In the genomic region with DNA sequence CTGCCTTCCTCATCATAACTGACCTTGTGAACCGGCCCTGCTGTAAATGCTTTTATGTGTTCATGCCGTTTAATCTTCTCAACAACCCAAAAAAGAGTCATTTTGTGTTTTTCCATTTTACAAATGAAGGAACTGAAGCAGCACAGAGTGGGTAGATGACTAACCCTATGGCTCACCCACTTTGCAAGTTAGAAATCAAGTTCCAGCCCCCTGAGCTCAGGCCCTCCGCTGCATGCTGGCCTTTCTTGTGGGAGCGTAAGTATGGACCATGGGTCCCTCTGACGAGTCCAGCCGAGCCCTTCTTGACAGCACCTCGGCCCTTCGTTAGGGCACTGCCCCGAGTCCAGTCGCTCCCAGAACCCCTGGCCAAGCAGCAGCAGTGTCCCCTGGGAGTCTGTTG, we compare ENCODE assay signal across 27 cellular contexts.
"Had no signal": no experiment of that assay in that cellular context is flagged by ENCODE, and none has a peak within 500 bp of the region (broad histone marks: within the 10 kb centered on the region; RNA-seq: fewer than 3 reads in every experiment).

No MANE protein-coding gene starts in this region.

- H3K27ac ChIP-seq: adrenal gland, body of pancreas, SK-N-MC, WERI-Rb-1 had no signal

- H3K36me3 Mint-ChIP-seq: activated naive CD8-positive, alpha-beta T cell treated with anti-CD3 and anti-CD28 coated beads, Interleukin-2, amount 10 ng/mL, durations not matched to agents 7 days and 5 days; T-cell had no signal

- DNase-seq: activated CD4-positive, alpha-beta T cell treated with anti-CD3 and anti-CD28 coated beads for 4 hours; activated CD8-positive, alpha-beta memory T cell treated with anti-CD3 and anti-CD28 coated beads, Interleukin-2, amount 50 U/mL, for 4 hours; activated CD8-positive, alpha-beta T cell treated with anti-CD3 and anti-CD28 coated beads for 36 hours; activated naive CD4-positive, alpha-beta T cell treated with anti-CD3 and anti-CD28 coated beads, Interleukin-2, amount 50 U/mL, for 16 hours; activated naive CD8-positive, alpha-beta T cell treated with anti-CD3 and anti-CD28 coated beads, Interleukin-2, amount 10 ng/mL, durations not matched to agents 7 days and 5 days; activated T-cell treated with anti-CD3 and anti-CD28 coated beads, Interleukin-2, amount 50 U/mL, for 72 hours; adrenal gland; anterior cingulate cortex; body of pancreas; MV-4-11; NCI-H1092 treated with DMSO at 0.1 percent for 48 hours; NCI-H1417 treated with DMSO at 0.1 percent for 48 hours; NCI-H1694; NCI-H2029; NCI-H2107; NCI-H2171 treated with DMSO at 0.1 percent for 48 hours; NCI-H226; NCI-H526; NCI-H774; SIG-M5; T-cell; T-helper 2 cell; WERI-Rb-1 had no signal

- H3K36me3 ChIP-seq: adrenal gland, WERI-Rb-1 had no signal

- H3K27me3 ChIP-seq: adrenal gland, body of pancreas had no signal

- H3K4me3 Mint-ChIP-seq: activated CD8-positive, alpha-beta T cell treated with anti-CD3 and anti-CD28 coated beads for 36 hours; activated naive CD8-positive, alpha-beta T cell treated with anti-CD3 and anti-CD28 coated beads, Interleukin-2, amount 10 ng/mL, durations not matched to agents 7 days and 5 days; activated T-cell treated with anti-CD3 and anti-CD28 coated beads, Interleukin-2, amount 50 U/mL, for 72 hours; central memory CD8-positive, alpha-beta T cell; T-cell had no signal

- H3K27me3 Mint-ChIP-seq: activated CD8-positive, alpha-beta T cell treated with anti-CD3 and anti-CD28 coated beads for 36 hours; activated naive CD8-positive, alpha-beta T cell treated with anti-CD3 and anti-CD28 coated beads, Interleukin-2, amount 10 ng/mL, durations not matched to agents 7 days and 5 days had no signal

- H3K4me3 ChIP-seq: adrenal gland, body of pancreas, SK-N-MC had no signal

- H3K4me1 Mint-ChIP-seq: activated naive CD8-positive, alpha-beta T cell treated with anti-CD3 and anti-CD28 coated beads, Interleukin-2, amount 10 ng/mL, durations not matched to agents 7 days and 5 days; central memory CD8-positive, alpha-beta T cell; T-cell had no signal

- H3K27ac Mint-ChIP-seq: activated CD8-positive, alpha-beta T cell treated with anti-CD3 and anti-CD28 coated beads for 36 hours; activated naive CD8-positive, alpha-beta T cell treated with anti-CD3 and anti-CD28 coated beads, Interleukin-2, amount 10 ng/mL, durations not matched to agents 7 days and 5 days; activated T-cell treated with anti-CD3 and anti-CD28 coated beads, Interleukin-2, amount 50 U/mL, for 72 hours; activated T-helper 2 cell treated with anti-CD3 and anti-CD28 coated beads, Interferon-gamma antibody, Interleukin-2, Interleukin-4, amounts not matched to agents 10 μg/mL and 5 μg/mL and 100 μg/mL, durations not matched to agents 14 hours and 24 hours and 36 hours; T-cell had no signal

- H3K9me3 ChIP-seq: adrenal gland, body of pancreas had no signal

- ATAC-seq: activated CD4-positive, CD25-positive, alpha-beta regulatory T cell treated with anti-CD3 and anti-CD28 coated beads, Interleukin-2, amount 50 U/mL, for 24 hours; activated CD8-positive, alpha-beta T cell treated with anti-CD3 and anti-CD28 coated beads for 36 hours; activated T-cell treated with anti-CD3 and anti-CD28 coated beads, Interleukin-2, amount 50 U/mL, for 72 hours; body of pancreas; T-cell had no signal

- H3K9me3 Mint-ChIP-seq: activated CD8-positive, alpha-beta T cell treated with anti-CD3 and anti-CD28 coated beads for 36 hours; activated naive CD8-positive, alpha-beta T cell treated with anti-CD3 and anti-CD28 coated beads, Interleukin-2, amount 10 ng/mL, durations not matched to agents 7 days and 5 days; activated T-cell treated with anti-CD3 and anti-CD28 coated beads, Interleukin-2, amount 50 U/mL, for 72 hours; activated T-helper 2 cell treated with anti-CD3 and anti-CD28 coated beads, Interferon-gamma antibody, Interleukin-2, Interleukin-4, amounts not matched to agents 10 μg/mL and 5 μg/mL and 100 μg/mL, durations not matched to agents 14 hours and 24 hours and 36 hours; central memory CD8-positive, alpha-beta T cell had no signal
